21 cellular contexts compared by ENCODE assay signal in the genomic region with DNA sequence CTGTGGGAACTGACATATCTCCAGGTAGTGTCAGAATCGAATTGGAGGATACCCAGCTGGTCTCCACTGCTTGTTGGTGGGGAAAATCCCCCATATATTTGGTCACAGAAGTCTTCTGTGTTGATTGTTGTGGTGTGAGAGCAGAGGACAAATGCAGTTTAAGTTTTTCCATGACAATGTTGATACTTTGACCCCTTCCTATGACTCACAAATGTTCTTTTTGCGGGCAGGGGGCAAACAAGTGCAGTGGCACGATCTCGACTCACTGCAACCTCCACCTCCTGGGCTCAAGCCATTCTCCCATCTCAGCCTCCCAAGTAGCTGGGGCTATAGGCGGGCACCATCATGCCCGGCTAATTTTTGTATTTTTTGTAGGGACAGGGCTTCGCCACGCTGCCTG. TPM values are rescaled to one million over a fixed set of nuclear protein-coding genes. Genes with fewer than 3 reads are reported as not detected.
DNase-seq lines count a peak whose midpoint lies in the region; ATAC-seq and TF ChIP-seq lines count a peak whose summit lies in the region.
"Had no signal": no experiment of that assay in that cellular context is flagged by ENCODE, and none has a peak within 500 bp of the region (broad histone marks: within the 10 kb centered on the region; RNA-seq: fewer than 3 reads in every experiment).

No MANE protein-coding gene starts in this region.

- H3K9me3 ChIP-seq in hepatocyte (ENCODE audit: low read depth): no peaks in the 10 kb centered on the region
- H3K9me3 ChIP-seq in mesenchymal stem cell (ENCODE audit: control insufficient read depth, low read length): no peaks in the 10 kb centered on the region
- H3K9me3 ChIP-seq in prostate gland: no peaks in the 10 kb centered on the region
- H3K9me3 ChIP-seq: A549, BLaER1 had no signal

- no peak overlapping the region for H3K9ac ChIP-seq in mesenchymal stem cell (ENCODE audit: low read length)
- H3K9ac ChIP-seq: BLaER1, GM23248 had no signal

- 80% methylated on average over 8 of the region's 8 CpGs for WGBS in hepatocyte (ENCODE audit: low lambda C conversion rate, missing lambda C conversion rate)
- 72% methylated on average over 4 of the region's 8 CpGs for WGBS in mesenchymal stem cell
- 94% methylated on average over 8 of the region's 8 CpGs for WGBS in prostate gland

- H3K27ac Mint-ChIP-seq in activated naive CD8-positive, alpha-beta T cell treated with anti-CD3 and anti-CD28 coated beads, Interleukin-2, amount 50 U/mL, for 24 hours: no peak overlapping the region
- H3K27ac Mint-ChIP-seq in activated naive CD8-positive, alpha-beta T cell treated with anti-CD3 and anti-CD28 coated beads for 36 hours: no peak overlapping the region
- H3K27ac Mint-ChIP-seq: CD14-positive monocyte; CD4-positive, alpha-beta memory T cell had no signal

- no peak overlapping the region for H3K4me3 Mint-ChIP-seq in activated naive CD8-positive, alpha-beta T cell treated with anti-CD3 and anti-CD28 coated beads, Interleukin-2, amount 50 U/mL, for 24 hours
- H3K4me3 Mint-ChIP-seq in activated naive CD8-positive, alpha-beta T cell treated with anti-CD3 and anti-CD28 coated beads for 36 hours: no peak overlapping the region
- H3K4me3 Mint-ChIP-seq: CD14-positive monocyte; CD4-positive, alpha-beta memory T cell had no signal

- H3K14ac ChIP-seq in mesenchymal stem cell (ENCODE audit: low read length in 2 of 2): no peak overlapping the region

- TF ChIP-seq CTCF in hepatocyte (IDR thresholded peaks at IDR 0.05; ENCODE audit: poor library complexity) (no peak), prostate gland (IDR thresholded peaks at IDR 0.05) (no peak)

- H3K9me2 ChIP-seq in hepatocyte (replicated peaks; ENCODE audit: insufficient read depth): no peaks in the 10 kb centered on the region

- H2AFZ ChIP-seq in hepatocyte (no peak overlapping the region), mesenchymal stem cell (ENCODE audit: low read depth, low read length) (no peak overlapping the region)
- H2AFZ ChIP-seq: GM23248 had no signal

- intact Hi-C loops in cardiac septum (cut with DNase I): no loop called here
- intact Hi-C loops in prostate gland (cut with DNase I): no loop called here

- no peak for TF ChIP-seq POLR2A in prostate gland (IDR thresholded peaks at IDR 0.05)

- H3K4me1 Mint-ChIP-seq in activated naive CD8-positive, alpha-beta T cell treated with anti-CD3 and anti-CD28 coated beads, Interleukin-2, amount 50 U/mL, for 24 hours: peaks cover 16% of the 10 kb centered on the region
- H3K4me1 Mint-ChIP-seq in activated naive CD8-positive, alpha-beta T cell treated with anti-CD3 and anti-CD28 coated beads for 36 hours: peaks cover 6% of the 10 kb centered on the region
- H3K4me1 Mint-ChIP-seq: CD4-positive, alpha-beta memory T cell had no signal

- no peaks in the 10 kb centered on the region for H3K79me1 ChIP-seq in mesenchymal stem cell (replicated peaks; ENCODE audit: low read length, poor library complexity, severe bottlenecking)

- no peak overlapping the region for H3K23ac ChIP-seq in mesenchymal stem cell (ENCODE audit: low read length in 2 of 2)

- peak overlapping the region; percentile 72 for H3K27ac ChIP-seq in hepatocyte
- H3K27ac ChIP-seq in mesenchymal stem cell (ENCODE audit: low read length, poor library complexity, severe bottlenecking): no peak overlapping the region
- H3K27ac ChIP-seq in prostate gland: no peak overlapping the region
- H3K27ac ChIP-seq: 22Rv1, A549, BLaER1, GM23248 had no signal

- H2AK5ac ChIP-seq in mesenchymal stem cell (ENCODE audit: low read length, severe bottlenecking): no peak overlapping the region

- no peak overlapping the region for H2BK12ac ChIP-seq in mesenchymal stem cell (ENCODE audit: low read length in 2 of 2)

- peak; percentile 12 for ATAC-seq in activated naive CD8-positive, alpha-beta T cell treated with anti-CD3 and anti-CD28 coated beads, Interleukin-2, amount 50 U/mL, for 24 hours
- ATAC-seq: A549 had no signal

- no peak overlapping the region for H3K4ac ChIP-seq in mesenchymal stem cell (ENCODE audit: low read depth in 1 of 2, low read length in 2 of 2)

- H4K8ac ChIP-seq in mesenchymal stem cell (ENCODE audit: low read length): no peak overlapping the region

- no peak overlapping the region for H3K18ac ChIP-seq in mesenchymal stem cell (ENCODE audit: low read depth in 1 of 2, low read length in 2 of 2)

- H3K36me3 ChIP-seq in hepatocyte (replicated peaks; ENCODE audit: insufficient read depth, low read depth): no peaks in the 10 kb centered on the region
- no peaks in the 10 kb centered on the region for H3K36me3 ChIP-seq in mesenchymal stem cell (ENCODE audit: control insufficient read depth in 1 of 2, insufficient read depth in 2 of 2, low read depth in 1 of 2, low read length in 2 of 2)
- H3K36me3 ChIP-seq in prostate gland: no peaks in the 10 kb centered on the region
- H3K36me3 ChIP-seq: BLaER1, HAP-1 had no signal

- H2BK5ac ChIP-seq in mesenchymal stem cell (ENCODE audit: low read depth, low read length, poor library complexity, severe bottlenecking): no peak overlapping the region

- peaks cover 4% of the 10 kb centered on the region for H3K27me3 Mint-ChIP-seq in activated naive CD8-positive, alpha-beta T cell treated with anti-CD3 and anti-CD28 coated beads, Interleukin-2, amount 50 U/mL, for 24 hours
- H3K27me3 Mint-ChIP-seq in activated naive CD8-positive, alpha-beta T cell treated with anti-CD3 and anti-CD28 coated beads for 36 hours: peaks cover 5% of the 10 kb centered on the region

- no peak overlapping the region for H3K4me3 ChIP-seq in hepatocyte
- no peak overlapping the region for H3K4me3 ChIP-seq in mesenchymal stem cell (ENCODE audit: insufficient read depth in 1 of 2, low read depth in 1 of 2, low read length in 2 of 2)
- no peak overlapping the region for H3K4me3 ChIP-seq in prostate gland
- H3K4me3 ChIP-seq: A549, BLaER1, GM23248, HAP-1 had no signal

- H3K36me3 Mint-ChIP-seq in activated naive CD8-positive, alpha-beta T cell treated with anti-CD3 and anti-CD28 coated beads, Interleukin-2, amount 50 U/mL, for 24 hours (ENCODE audit: low read depth): no peaks in the 10 kb centered on the region
- H3K36me3 Mint-ChIP-seq in activated naive CD8-positive, alpha-beta T cell treated with anti-CD3 and anti-CD28 coated beads for 36 hours: no peaks in the 10 kb centered on the region
- H3K36me3 Mint-ChIP-seq: CD14-positive monocyte; CD4-positive, alpha-beta memory T cell had no signal

- no peaks in the 10 kb centered on the region for H3K9me3 Mint-ChIP-seq in activated naive CD8-positive, alpha-beta T cell treated with anti-CD3 and anti-CD28 coated beads, Interleukin-2, amount 50 U/mL, for 24 hours
- H3K9me3 Mint-ChIP-seq in activated naive CD8-positive, alpha-beta T cell treated with anti-CD3 and anti-CD28 coated beads for 36 hours: no peaks in the 10 kb centered on the region
- H3K9me3 Mint-ChIP-seq: CD14-positive monocyte; CD4-positive, alpha-beta memory T cell had no signal

- no peak overlapping the region for H2BK15ac ChIP-seq in mesenchymal stem cell (ENCODE audit: low read depth, poor library complexity, severe bottlenecking)

- peaks cover 19% of the 10 kb centered on the region for H3K4me1 ChIP-seq in hepatocyte (ENCODE audit: insufficient read depth)
- H3K4me1 ChIP-seq in mesenchymal stem cell (ENCODE audit: control insufficient read depth, insufficient read depth, low read depth, low read length): peaks cover 3% of the 10 kb centered on the region
- H3K4me1 ChIP-seq in prostate gland (replicated peaks): no peaks in the 10 kb centered on the region
- H3K4me1 ChIP-seq: A549, BLaER1 had no signal

- H3K4me2 ChIP-seq in hepatocyte: no peak overlapping the region
- H3K4me2 ChIP-seq in mesenchymal stem cell (ENCODE audit: low read length, poor library complexity, severe bottlenecking): no peak overlapping the region
- H3K4me2 ChIP-seq: A549, BLaER1 had no signal

- H2BK120ac ChIP-seq in mesenchymal stem cell (ENCODE audit: low read depth, low read length): no peak overlapping the region

- H3K27me3 ChIP-seq in hepatocyte (no peaks in the 10 kb centered on the region), mesenchymal stem cell (ENCODE audit: control insufficient read depth in 1 of 2, insufficient read depth in 1 of 2, low read length in 2 of 2) (no peaks in the 10 kb centered on the region), prostate gland (replicated peaks; ENCODE audit: insufficient read depth) (no peaks in the 10 kb centered on the region)
- H3K27me3 ChIP-seq: BLaER1 had no signal

- DNase-seq in activated naive CD8-positive, alpha-beta T cell treated with anti-CD3 and anti-CD28 coated beads, Interleukin-2, amount 50 U/mL, for 24 hours: no peak
- DNase-seq in activated naive CD8-positive, alpha-beta T cell treated with anti-CD3 and anti-CD28 coated beads for 36 hours: no peak
- DNase-seq in hepatocyte (ENCODE audit: low spot score): peak; percentile 16
- DNase-seq in mesenchymal stem cell: peak; percentile 37
- DNase-seq in cardiac septum (ENCODE audit: low spot score): no peak
- DNase-seq in activated T-cell treated with anti-CD3 and anti-CD28 coated beads for 4 hours: no peak
- DNase-seq in cortex of kidney (lab: John Stamatoyannopoulos, UW): no peak
- no peak for DNase-seq in prostate gland (ENCODE audit: low spot score)
- DNase-seq: CD4-positive, alpha-beta memory T cell; DMS153; DMS79; GDM1; GM23248 had no signal

- no peak overlapping the region for H4K91ac ChIP-seq in mesenchymal stem cell (ENCODE audit: low read length)

- H4K20me1 ChIP-seq in hepatocyte (ENCODE audit: insufficient read depth, poor library complexity, severe bottlenecking): no peaks in the 10 kb centered on the region
- H4K20me1 ChIP-seq: BLaER1 had no signal

- H3K79me2 ChIP-seq in hepatocyte: no peaks in the 10 kb centered on the region

RNA-seq across cellular contexts. Expression of a gene that starts 7.4 kb away (rescaled TPM):
- 10 to 100 TPM; 60.8 to 66.9 TPM for total RNA-seq in activated naive CD8-positive, alpha-beta T cell treated with anti-CD3 and anti-CD28 coated beads for 36 hours
- total RNA-seq in hepatocyte: 19.7 and 21.6 TPM in 2 replicates
- polyA plus RNA-seq in hepatocyte: 17.1 and 19.9 TPM in 2 replicates
- polyA plus RNA-seq in mesenchymal stem cell (2013, experiment 1 of 2): 43.6 TPM
- polyA plus RNA-seq in mesenchymal stem cell (2013, experiment 2 of 2): 43.9 TPM
- total RNA-seq in cardiac septum: 23.4 TPM
- 10 to 100 TPM; 10.3 to 26.2 TPM for total RNA-seq in prostate gland

RNA-seq across cellular contexts. Expression of a gene that starts 37.4 kb away (rescaled TPM):
- not detected for total RNA-seq in activated naive CD8-positive, alpha-beta T cell treated with anti-CD3 and anti-CD28 coated beads for 36 hours
- total RNA-seq in hepatocyte (not detected in 2 replicates), cardiac septum (not detected), prostate gland (not detected)
- not detected in 2 replicates for polyA plus RNA-seq in hepatocyte
- not detected for polyA plus RNA-seq in mesenchymal stem cell (2013, experiment 1 of 2)
- polyA plus RNA-seq in mesenchymal stem cell (2013, experiment 2 of 2): not detected
- total RNA-seq: CD4-positive, alpha-beta memory T cell; Daoy; GM23248; H4 had no signal
- polyA plus RNA-seq: A549; AG04450; CD14-positive monocyte; CD4-positive, alpha-beta memory T cell; GM23248 had no signal

Comparison
In these comparisons a context has a peak if more than half of its experiments do, and no peak if none do; other contexts are left out.
1. DNase-seq: peak in hepatocyte (single experiment) and mesenchymal stem cell (single experiment); none in activated naive CD8-positive, alpha-beta T cell treated with anti-CD3 and anti-CD28 coated beads, Interleukin-2, amount 50 U/mL, for 24 hours (single experiment), activated naive CD8-positive, alpha-beta T cell treated with anti-CD3 and anti-CD28 coated beads for 36 hours (single experiment), cardiac septum (single experiment), activated T-cell treated with anti-CD3 and anti-CD28 coated beads for 4 hours (single experiment), cortex of kidney (single experiment) and prostate gland (single experiment).